Comparison of ENCODE assay signal across 8 cellular contexts in genomic region chr3:11155341-11156025, GRCh38. TPM values are rescaled to one million over a fixed set of nuclear protein-coding genes. Genes with fewer than 3 reads are reported as not detected.
DNase-seq lines count a peak whose midpoint lies in the region; ATAC-seq and TF ChIP-seq lines count a peak whose summit lies in the region.

No MANE protein-coding gene starts in this region.

- intact Hi-C loops in prostate gland (cut with DNase I): loop anchor here (5.0 kb wide), 1 partner anchor 177 kb away; no protein-coding TSS in a partner anchor

- no peak for TF ChIP-seq POLR2A in prostate gland (IDR thresholded peaks at IDR 0.05)

- peaks cover 7% of the 10 kb centered on the region for H3K27me3 ChIP-seq in prostate gland (replicated peaks; ENCODE audit: insufficient read depth)

- no peak overlapping the region for H3K27ac ChIP-seq in prostate gland

- peaks cover 2% of the 10 kb centered on the region for H3K4me1 ChIP-seq in prostate gland (replicated peaks)

- no peaks in the 10 kb centered on the region for H3K36me3 ChIP-seq in prostate gland

- 8% methylated on average over 7 of the region's 8 CpGs for WGBS in prostate gland

- no peaks in the 10 kb centered on the region for H3K9me3 ChIP-seq in prostate gland

- no peak for ATAC-seq in GM18511 (IDR thresholded peaks at IDR 0.05; ENCODE audit: unreplicated experiment)

- TF ChIP-seq CTCF in astrocyte of the cerebellum (IDR thresholded peaks at IDR 0.05; ENCODE audit: low read depth, low read length, missing control alignments) (peak; percentile 87), prostate gland (IDR thresholded peaks at IDR 0.05) (peak; percentile 17 to 74 (median 50))

- H3K4me3 ChIP-seq in astrocyte of the cerebellum (ENCODE audit: low read depth, low read length): peak overlapping the region; percentile 71
- peak overlapping the region; percentile 33 to 35 for H3K4me3 ChIP-seq in prostate gland

- in situ Hi-C loops in astrocyte of the cerebellum (cut with HindIII; ENCODE audit: low sequenced_read_pairs): no loop called here

- peak; percentile 64 for DNase-seq in activated CD8-positive, alpha-beta memory T cell treated with anti-CD3 and anti-CD28 coated beads for 24 hours
- DNase-seq in activated CD8-positive, alpha-beta memory T cell treated with anti-CD3 and anti-CD28 coated beads, Interleukin-2, amount 50 U/mL, for 4 hours: no peak
- DNase-seq in NCI-H460 (ENCODE audit: extremely low read depth, low read depth): peak; percentile 48
- peak; percentile 62 for DNase-seq in astrocyte of the cerebellum (ENCODE audit: low read depth)
- peak; percentile 85 for DNase-seq in hepatic stellate cell (ENCODE audit: low spot score)
- peak; percentile 56 for DNase-seq in prostate gland (ENCODE audit: low spot score)
- no peak for DNase-seq in activated effector memory CD4-positive, alpha-beta T cell treated with anti-CD3 and anti-CD28 coated beads, Interleukin-2, amount 50 U/mL, for 16 hours

RNA-seq across cellular contexts. Expression of gene HRH1, which starts 1.2 kb away (rescaled TPM):
- 4.5 and 5.8 TPM in 2 replicates for total RNA-seq in NCI-H460 (2014; rRNA removed; shearing (Covaris generic))
- polyA plus RNA-seq in NCI-H460 (2014; cell fraction: nucleus; rRNA removed): 0.93 and 6.1 TPM in 2 replicates
- total RNA-seq in prostate gland: 1 to 10 TPM in 1 of 2 donors, under 1 TPM in 1; 0.50 to 5.9 TPM

Comparison
In these comparisons a context has a peak if more than half of its experiments do, and no peak if none do; other contexts are left out.
1. DNase-seq: peak in activated CD8-positive, alpha-beta memory T cell treated with anti-CD3 and anti-CD28 coated beads for 24 hours (single experiment), NCI-H460 (single experiment), astrocyte of the cerebellum (single experiment), hepatic stellate cell (single experiment) and prostate gland (single experiment); none in activated CD8-positive, alpha-beta memory T cell treated with anti-CD3 and anti-CD28 coated beads, Interleukin-2, amount 50 U/mL, for 4 hours (single experiment) and activated effector memory CD4-positive, alpha-beta T cell treated with anti-CD3 and anti-CD28 coated beads, Interleukin-2, amount 50 U/mL, for 16 hours (single experiment).